8 cellular contexts compared by ENCODE assay signal in the genomic region with DNA sequence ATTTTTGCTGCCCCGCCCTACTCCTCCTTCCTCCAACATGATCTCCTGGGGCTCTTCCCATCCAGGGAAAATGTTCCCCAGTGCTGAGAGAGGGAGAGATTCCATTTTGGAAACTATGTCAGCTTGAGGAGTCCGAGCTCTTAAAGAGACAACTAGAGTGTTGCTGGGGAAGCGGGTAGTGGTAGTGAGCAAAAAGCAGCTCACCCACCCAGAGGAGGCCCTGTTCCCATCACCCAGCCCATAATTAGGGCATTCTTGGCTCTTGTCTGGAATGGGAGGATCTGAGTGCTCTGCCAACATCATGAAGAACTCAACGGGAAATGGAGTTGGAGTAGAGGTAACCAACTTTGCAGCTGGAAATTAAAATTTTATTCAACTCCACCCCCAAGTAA. TPM values are rescaled to one million over a fixed set of nuclear protein-coding genes. Genes with fewer than 3 reads are reported as not detected.
A peak's percentile ranks its signal among the peaks of the same experiment; 100 is the strongest.
DNase-seq lines count a peak whose midpoint lies in the region; ATAC-seq and TF ChIP-seq lines count a peak whose summit lies in the region.

No MANE protein-coding gene starts in this region.

- peak overlapping the region; percentile 99 for H3K27ac ChIP-seq in VCaP
- peak overlapping the region; percentile 72 to 100 (median 95) for H3K27ac ChIP-seq in heart left ventricle
- peak overlapping the region; percentile 94 for H3K27ac ChIP-seq in rectal smooth muscle tissue (ENCODE audit: low read depth, low read length)

- H3K9me3 ChIP-seq in heart left ventricle, result no peaks in the 10 kb centered on the region

- H3K9ac ChIP-seq in rectal smooth muscle tissue (ENCODE audit: low read length), result no peak overlapping the region

- TF ChIP-seq POLR2A in heart left ventricle (IDR thresholded peaks at IDR 0.05), result no peak

- in situ Hi-C loops in KBM-7 (cut with MboI; ENCODE audit: low pct_unique_long_range_greater_than_20kb, low sequenced_read_pairs), result no loop called here

- WGBS in heart left ventricle, 4 donors, result 31 to 49% (median 44%) methylated on average over 4 of the region's 4 CpGs

- H3K4me3 ChIP-seq in heart left ventricle (peak overlapping the region in 7 of 12 donors; percentile 44 to 58 (median 47)), rectal smooth muscle tissue (ENCODE audit: low read length) (peak overlapping the region; percentile 1)

- peak in 2 of 5 donors; percentile 23 to 33 for DNase-seq in heart left ventricle
- no peak for DNase-seq in NCI-H526 (lab: John Stamatoyannopoulos, UW)
- no peak for DNase-seq in KBM-7
- DNase-seq in DMS79 treated with DMSO at 0.1 percent for 48 hours (lab: John Stamatoyannopoulos, UW), result no peak

- peak; percentile 11 for ATAC-seq in GM18499 (IDR thresholded peaks at IDR 0.05; ENCODE audit: insufficient read depth, unreplicated experiment)
- peak in 2 of 4 donors; percentile 1 to 2 for ATAC-seq in heart left ventricle
- no peak for ATAC-seq in GM19328 (IDR thresholded peaks at IDR 0.05; ENCODE audit: unreplicated experiment)

- H3K36me3 ChIP-seq in heart left ventricle (no peaks in the 10 kb centered on the region), rectal smooth muscle tissue (ENCODE audit: control insufficient read depth, insufficient read depth, low read length) (no peaks in the 10 kb centered on the region)

- H3K4me1 ChIP-seq in heart left ventricle (peaks cover 33 to 64% (median 61%) of the 10 kb centered on the region in 12 donors), rectal smooth muscle tissue (ENCODE audit: control insufficient read depth, insufficient read depth, low read length) (peaks cover 54% of the 10 kb centered on the region)

- intact Hi-C loops in heart left ventricle (cut with DNase I), result loop anchor here in 9 of 10 donors (1.0 to 10.0 kb wide), 12 partner anchors 16 to 98 kb away; a partner anchor contains a TSS

- TF ChIP-seq CTCF in VCaP (conservative IDR thresholded peaks at IDR 0.05), result no peak
- no peak for TF ChIP-seq CTCF in heart left ventricle (IDR thresholded peaks at IDR 0.05)

- H3K27me3 ChIP-seq in heart left ventricle (no peaks in the 10 kb centered on the region), rectal smooth muscle tissue (ENCODE audit: control insufficient read depth, insufficient read depth, low read length) (no peaks in the 10 kb centered on the region)

RNA-seq across cellular contexts. Expression of a gene that starts 9.1 kb away (rescaled TPM):
- total RNA-seq in heart left ventricle, result 10 to 100 TPM; 32.0 to 54.1 (median 45.1) TPM
- polyA plus RNA-seq in heart left ventricle, result 10 to 100 TPM; 32.2 to 54.7 TPM

RNA-seq across cellular contexts. Expression of a gene that starts 12.3 kb away (rescaled TPM):
- total RNA-seq in heart left ventricle, result 10 to 100 TPM in 6 of 9 donors, 1 to 10 TPM in 3; 5.8 to 36.1 (median 21.8) TPM
- 10 to 100 TPM in 1 of 2 donors, 1 to 10 TPM in 1; 6.1 to 20.2 TPM for polyA plus RNA-seq in heart left ventricle

RNA-seq across cellular contexts. Expression of a gene that starts 27.6 kb away (rescaled TPM):
- 10 to 100 TPM; 26.5 to 54.3 (median 42.2) TPM for total RNA-seq in heart left ventricle
- 10 to 100 TPM; 27.9 to 33.4 TPM for polyA plus RNA-seq in heart left ventricle

RNA-seq across cellular contexts. Expression of a gene that starts 49.9 kb away (rescaled TPM):
- 100 to 1,000 TPM in 1 of 9 donors, 10 to 100 TPM in 8; 63.2 to 105 (median 73.2) TPM for total RNA-seq in heart left ventricle
- 10 to 100 TPM; 50.6 to 56.2 TPM for polyA plus RNA-seq in heart left ventricle

RNA-seq across cellular contexts. Expression of a gene that starts 58.5 kb away (rescaled TPM):
- total RNA-seq in heart left ventricle, result 10 to 100 TPM; 51.1 to 75.4 (median 58.3) TPM
- 10 to 100 TPM; 52.7 to 61.8 TPM for polyA plus RNA-seq in heart left ventricle
